Comparison of ENCODE assay signal across 18 cellular contexts in genomic region chr3:56818156-56818985, GRCh38. TPM values are rescaled to one million over a fixed set of nuclear protein-coding genes. Genes with fewer than 3 reads are reported as not detected.
DNase-seq lines count a peak whose midpoint lies in the region; ATAC-seq and TF ChIP-seq lines count a peak whose summit lies in the region.
"Had no signal": no experiment of that assay in that cellular context is flagged by ENCODE, and none has a peak within 500 bp of the region (broad histone marks: within the 10 kb centered on the region; RNA-seq: fewer than 3 reads in every experiment).

No MANE protein-coding gene starts in this region.

- no peaks in the 10 kb centered on the region for H3K36me3 ChIP-seq in CD8-positive, alpha-beta T cell (ENCODE audit: insufficient read depth, low read length)
- H3K36me3 ChIP-seq: HAP-1 had no signal

- no peaks in the 10 kb centered on the region for H3K9me3 ChIP-seq in CD8-positive, alpha-beta T cell (ENCODE audit: low read length)
- no peaks in the 10 kb centered on the region for H3K9me3 ChIP-seq in T-helper 17 cell (ENCODE audit: control insufficient read depth, low read length, poor library complexity, severe bottlenecking)
- H3K9me3 ChIP-seq: HAP-1, SK-N-SH had no signal

- H3K4me1 Mint-ChIP-seq in activated T-cell treated with anti-CD3 and anti-CD28 coated beads, Interleukin-2, amount 50 U/mL, for 72 hours (ENCODE audit: low read depth), result peaks cover 36% of the 10 kb centered on the region
- H3K4me1 Mint-ChIP-seq in activated T-cell treated with anti-CD3 and anti-CD28 coated beads, Interleukin-2, amount 50 U/mL, for 24 hours (ENCODE audit: low read depth), result peaks cover 61% of the 10 kb centered on the region
- H3K4me1 Mint-ChIP-seq in CD8-positive, alpha-beta T cell (ENCODE audit: low read depth), result peaks cover 59% of the 10 kb centered on the region
- H3K4me1 Mint-ChIP-seq in T-helper 17 cell, result peaks cover 55% of the 10 kb centered on the region
- H3K4me1 Mint-ChIP-seq in nephron, result peaks cover 18% of the 10 kb centered on the region
- no peaks in the 10 kb centered on the region for H3K4me1 Mint-ChIP-seq in stimulated activated naive B cell treated with anti-CD40 and anti-IgM and Interleukin-4, amounts not matched to agents 10 μg/mL and 1 μg/mL and 100 μg/mL, for 72 hours

- no peaks in the 10 kb centered on the region for H3K27me3 ChIP-seq in CD8-positive, alpha-beta T cell (ENCODE audit: insufficient read depth, low read length)

- no peak overlapping the region for H3K4me3 ChIP-seq in CD8-positive, alpha-beta T cell (ENCODE audit: low read depth, low read length)
- H3K4me3 ChIP-seq: HAP-1 had no signal

- H3K27ac Mint-ChIP-seq in activated T-cell treated with anti-CD3 and anti-CD28 coated beads, Interleukin-2, amount 50 U/mL, for 72 hours, result peak overlapping the region; percentile 53
- H3K27ac Mint-ChIP-seq in activated T-cell treated with anti-CD3 and anti-CD28 coated beads, Interleukin-2, amount 50 U/mL, for 24 hours, result no peak overlapping the region
- H3K27ac Mint-ChIP-seq in CD8-positive, alpha-beta T cell, result peak overlapping the region; percentile 15
- H3K27ac Mint-ChIP-seq in T-helper 17 cell (peak overlapping the region; percentile 17), nephron (peak overlapping the region; percentile 38 to 41 (median 40))
- H3K27ac Mint-ChIP-seq in stimulated activated naive B cell treated with anti-CD40 and anti-IgM and Interleukin-4, amounts not matched to agents 10 μg/mL and 1 μg/mL and 100 μg/mL, for 72 hours, result no peak overlapping the region

- in situ Hi-C loops in GM13976 (cut with MboI; ENCODE audit: low sequenced_read_pairs, unreplicated experiment), result no loop called here

- H3K9me3 Mint-ChIP-seq in activated T-cell treated with anti-CD3 and anti-CD28 coated beads, Interleukin-2, amount 50 U/mL, for 72 hours, result no peaks in the 10 kb centered on the region
- no peaks in the 10 kb centered on the region for H3K9me3 Mint-ChIP-seq in activated T-cell treated with anti-CD3 and anti-CD28 coated beads, Interleukin-2, amount 50 U/mL, for 24 hours
- no peaks in the 10 kb centered on the region for H3K9me3 Mint-ChIP-seq in CD8-positive, alpha-beta T cell
- no peaks in the 10 kb centered on the region for H3K9me3 Mint-ChIP-seq in nephron
- no peaks in the 10 kb centered on the region for H3K9me3 Mint-ChIP-seq in stimulated activated naive B cell treated with anti-CD40 and anti-IgM and Interleukin-4, amounts not matched to agents 10 μg/mL and 1 μg/mL and 100 μg/mL, for 72 hours

- no peak for DNase-seq in activated T-cell treated with anti-CD3 and anti-CD28 coated beads, Interleukin-2, amount 50 U/mL, for 72 hours
- DNase-seq in activated T-cell treated with anti-CD3 and anti-CD28 coated beads, Interleukin-2, amount 50 U/mL, for 24 hours, result no peak
- DNase-seq in CD8-positive, alpha-beta T cell, result no peak
- DNase-seq in T-helper 17 cell (no peak), GM13976 (ENCODE audit: low spot score) (no peak)
- no peak for DNase-seq in activated effector memory CD4-positive, alpha-beta T cell treated with anti-CD3 and anti-CD28 coated beads, Interleukin-2, amount 50 U/mL, for 16 hours
- no peak for DNase-seq in stimulated activated naive B cell treated with anti-CD40 and anti-IgM and Interleukin-4, amounts not matched to agents 10 μg/mL and 1 μg/mL and 100 μg/mL, for 72 hours
- DNase-seq: C1 segment of cervical spinal cord; Calu3; DMS79 treated with DMSO at 0.1 percent for 48 hours; KG1; NCI-H1436 treated with DMSO at 0.1 percent for 48 hours; NCI-H2081 treated with DMSO at 0.1 percent for 48 hours; NCI-H526; NK-92 treated with Interleukin-12 subunit alpha and Interleukin-12 subunit beta, amount 100 ng/mL, for 24 hours; SK-N-SH had no signal

- intact Hi-C loops in CD8-positive, alpha-beta T cell (cut with DNase I, micrococcal nuclease), result loop anchor here in 1 of 2 experiments (5.0 kb wide), 1 partner anchor 34 kb away; no protein-coding TSS in a partner anchor

- no peak overlapping the region for H3K27ac ChIP-seq in CD8-positive, alpha-beta T cell (ENCODE audit: low read depth, low read length)

- no peak for TF ChIP-seq CTCF in CD8-positive, alpha-beta T cell (IDR thresholded peaks at IDR 0.05)
- TF ChIP-seq CTCF in nephron (IDR thresholded peaks at IDR 0.05; ENCODE audit: unreplicated experiment in 3 of 3) (no peak), GM13976 (IDR thresholded peaks at IDR 0.05; ENCODE audit: borderline replicate concordance, control extremely low read depth, extremely low read depth, insufficient read depth, missing control alignments) (no peak)

- no peak overlapping the region for H3K4me3 Mint-ChIP-seq in activated T-cell treated with anti-CD3 and anti-CD28 coated beads, Interleukin-2, amount 50 U/mL, for 72 hours
- no peak overlapping the region for H3K4me3 Mint-ChIP-seq in activated T-cell treated with anti-CD3 and anti-CD28 coated beads, Interleukin-2, amount 50 U/mL, for 24 hours
- no peak overlapping the region for H3K4me3 Mint-ChIP-seq in CD8-positive, alpha-beta T cell
- H3K4me3 Mint-ChIP-seq in T-helper 17 cell, result no peak overlapping the region
- no peak overlapping the region for H3K4me3 Mint-ChIP-seq in nephron
- no peak overlapping the region for H3K4me3 Mint-ChIP-seq in stimulated activated naive B cell treated with anti-CD40 and anti-IgM and Interleukin-4, amounts not matched to agents 10 μg/mL and 1 μg/mL and 100 μg/mL, for 72 hours

- peaks cover 16% of the 10 kb centered on the region for H3K4me1 ChIP-seq in CD8-positive, alpha-beta T cell (ENCODE audit: insufficient read depth, low read length)

- CTCF ChIA-PET in CD8-positive, alpha-beta T cell (lab: Charles Lee), result interaction anchor here (0.6 to 5.8 kb wide), 8 partner anchors 17 to 261 kb away, joined by 3 to 50 read pairs (median 4); partner anchors contain the start of gene ARHGEF3

- POLR2A ChIA-PET in CD8-positive, alpha-beta T cell (lab: Charles Lee), result interaction anchor here (0.6 to 1.3 kb wide), 3 partner anchors 8 to 72 kb away, joined by 3 to 5 read pairs (median 3); no protein-coding TSS in a partner anchor

- no peaks in the 10 kb centered on the region for H3K36me3 Mint-ChIP-seq in activated T-cell treated with anti-CD3 and anti-CD28 coated beads, Interleukin-2, amount 50 U/mL, for 72 hours (ENCODE audit: insufficient read depth in 2 of 2)
- no peaks in the 10 kb centered on the region for H3K36me3 Mint-ChIP-seq in activated T-cell treated with anti-CD3 and anti-CD28 coated beads, Interleukin-2, amount 50 U/mL, for 24 hours (ENCODE audit: low read depth)
- no peaks in the 10 kb centered on the region for H3K36me3 Mint-ChIP-seq in CD8-positive, alpha-beta T cell
- H3K36me3 Mint-ChIP-seq in T-helper 17 cell (ENCODE audit: low read depth) (peaks cover 1% of the 10 kb centered on the region), nephron (ENCODE audit: low read depth) (no peaks in the 10 kb centered on the region)
- no peaks in the 10 kb centered on the region for H3K36me3 Mint-ChIP-seq in stimulated activated naive B cell treated with anti-CD40 and anti-IgM and Interleukin-4, amounts not matched to agents 10 μg/mL and 1 μg/mL and 100 μg/mL, for 72 hours

- H3K27me3 Mint-ChIP-seq in activated T-cell treated with anti-CD3 and anti-CD28 coated beads, Interleukin-2, amount 50 U/mL, for 72 hours (ENCODE audit: low read depth), result no peaks in the 10 kb centered on the region
- no peaks in the 10 kb centered on the region for H3K27me3 Mint-ChIP-seq in activated T-cell treated with anti-CD3 and anti-CD28 coated beads, Interleukin-2, amount 50 U/mL, for 24 hours
- no peaks in the 10 kb centered on the region for H3K27me3 Mint-ChIP-seq in CD8-positive, alpha-beta T cell (ENCODE audit: low read depth)
- H3K27me3 Mint-ChIP-seq in T-helper 17 cell, result no peaks in the 10 kb centered on the region
- peaks cover 3% of the 10 kb centered on the region for H3K27me3 Mint-ChIP-seq in nephron (ENCODE audit: low read depth)
- peaks cover 0 to 5% of the 10 kb centered on the region in 2 donors for H3K27me3 Mint-ChIP-seq in stimulated activated naive B cell treated with anti-CD40 and anti-IgM and Interleukin-4, amounts not matched to agents 10 μg/mL and 1 μg/mL and 100 μg/mL, for 72 hours

- no peak for ATAC-seq in activated T-cell treated with anti-CD3 and anti-CD28 coated beads, Interleukin-2, amount 50 U/mL, for 72 hours (replicated peaks in 1 of 2)
- no peak for ATAC-seq in CD8-positive, alpha-beta T cell
- ATAC-seq in T-helper 17 cell, result no peak
- ATAC-seq in stimulated activated naive B cell treated with anti-CD40 and anti-IgM and Interleukin-4, amounts not matched to agents 10 μg/mL and 1 μg/mL and 100 μg/mL, for 72 hours (replicated peaks), result no peak

RNA-seq across cellular contexts. Expression of gene ARHGEF3, which starts 16.6 kb away (rescaled TPM):
- total RNA-seq in activated T-cell treated with anti-CD3 and anti-CD28 coated beads, Interleukin-2, amount 50 U/mL, for 72 hours, result 10 to 100 TPM; 21.1 to 43.6 TPM
- total RNA-seq in CD8-positive, alpha-beta T cell, result 10 to 100 TPM; 38.8 to 39.9 TPM
- 10 to 100 TPM; 70.2 to 71.0 TPM for total RNA-seq in T-helper 17 cell

Comparison
In these comparisons a context has a peak if more than half of its experiments do, and no peak if none do; other contexts are left out.
1. H3K27ac Mint-ChIP-seq: peak in activated T-cell treated with anti-CD3 and anti-CD28 coated beads, Interleukin-2, amount 50 U/mL, for 72 hours (single experiment), CD8-positive, alpha-beta T cell (single experiment), T-helper 17 cell (single experiment) and nephron (3 of 3); none in activated T-cell treated with anti-CD3 and anti-CD28 coated beads, Interleukin-2, amount 50 U/mL, for 24 hours (single experiment) and stimulated activated naive B cell treated with anti-CD40 and anti-IgM and Interleukin-4, amounts not matched to agents 10 μg/mL and 1 μg/mL and 100 μg/mL, for 72 hours (single experiment).